8 cellular contexts compared by ENCODE assay signal in genomic region chr19:2041686-2042484, GRCh38.
DNase-seq lines count a peak whose midpoint lies in the region; ATAC-seq and FAIRE-seq lines count a peak whose summit lies in the region.

No MANE protein-coding gene starts in this region.

- H3K27ac ChIP-seq in cingulate gyrus (ENCODE audit: low read depth, low read length), result peak overlapping the region; percentile 99

- ATAC-seq in GM18873 (IDR thresholded peaks at IDR 0.05; ENCODE audit: low FRiP score, unreplicated experiment), result peak; percentile 39
- ATAC-seq in HG03108 (IDR thresholded peaks at IDR 0.05; ENCODE audit: unreplicated experiment), result peak; percentile 47

- no peak for FAIRE-seq in urothelium cell line (lab: Jason Lieb, UNC)

- DNase-seq in NCI-H345 (lab: John Stamatoyannopoulos, UW), result peak; percentile 97
- peak; percentile 100 for DNase-seq in activated CD4-positive, alpha-beta T cell treated with anti-CD3 and anti-CD28 coated beads for 48 hours
- peak; percentile 97 for DNase-seq in kidney tubule cell (ENCODE audit: low spot score)
- DNase-seq in stimulated activated CD4-positive, alpha-beta T cell treated with anti-CD3 and anti-CD28 coated beads, Interleukin-1b, Interleukin-23, amount 100 ng/mL, for 24 hours (ENCODE audit: low read depth in 4 of 4, low spot score in 1 of 4), result peak; percentile 96 to 100 (median 98)
- no peak for DNase-seq in urothelium cell line (ENCODE audit: low spot score)
